In the genomic region with DNA sequence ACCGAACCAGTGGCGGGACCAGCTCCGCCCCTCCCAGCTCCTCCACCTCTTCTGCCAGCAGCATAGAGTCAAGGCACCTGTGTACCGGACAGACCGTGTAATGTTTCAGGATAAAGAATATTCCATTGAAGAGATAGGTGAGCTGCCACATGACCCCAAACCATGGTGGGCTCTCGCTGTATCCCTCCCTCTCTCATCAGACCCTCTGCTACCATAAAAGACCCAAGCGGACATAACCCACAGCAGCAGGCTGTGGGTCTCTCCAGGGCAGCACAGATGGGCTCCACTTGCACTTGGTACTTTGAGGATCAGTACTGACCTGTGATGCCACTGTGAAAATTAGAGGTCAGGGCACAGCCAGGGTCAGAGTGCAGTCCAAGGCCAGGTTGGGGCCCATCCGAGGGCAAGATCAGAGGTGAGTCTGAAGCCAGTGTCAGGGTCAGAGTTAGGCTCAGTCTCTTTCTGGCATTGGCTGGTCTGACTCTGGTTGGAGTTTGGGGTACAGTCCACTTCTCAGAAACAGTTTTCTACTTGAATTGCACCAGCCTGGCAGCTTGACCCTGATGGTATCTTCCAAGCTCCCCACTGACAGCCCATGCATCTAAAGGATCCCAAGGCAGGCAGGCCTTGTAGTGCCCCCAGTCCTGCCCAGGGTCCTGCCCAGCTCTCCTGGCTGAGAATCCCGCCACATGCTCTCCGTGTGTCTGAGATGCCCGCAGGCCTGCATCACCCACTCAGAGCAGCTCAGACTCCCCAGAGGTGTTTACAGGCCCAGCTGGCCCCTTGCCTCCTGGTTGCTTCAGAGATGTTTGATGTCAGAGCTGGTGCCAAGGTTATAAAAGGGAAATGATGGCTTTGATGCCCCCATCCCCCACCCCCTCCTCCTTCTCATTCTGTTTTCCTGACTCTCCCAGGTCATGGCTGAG, we compare ENCODE assay signal across 28 cellular contexts.
A peak's percentile ranks its signal among the peaks of the same experiment; 100 is the strongest.
DNase-seq lines count a peak whose midpoint lies in the region; ATAC-seq and TF ChIP-seq lines count a peak whose summit lies in the region.
"Had no signal": no experiment of that assay in that cellular context is flagged by ENCODE, and none has a peak within 500 bp of the region (broad histone marks: within the 10 kb centered on the region; RNA-seq: fewer than 3 reads in every experiment).

No MANE protein-coding gene starts in this region.

- intact Hi-C loops in heart right ventricle (cut with DNase I): no loop called here
- intact Hi-C loops in left ventricle myocardium inferior (cut with micrococcal nuclease): no loop called here

- H3K4me1 ChIP-seq in heart right ventricle: peaks cover 0 to 22% (median 0%) of the 10 kb centered on the region in 9 donors
- no peaks in the 10 kb centered on the region for H3K4me1 ChIP-seq in left ventricle myocardium inferior
- H3K4me1 ChIP-seq in osteoblast (ENCODE audit: insufficient read depth, low read length): no peaks in the 10 kb centered on the region
- H3K4me1 ChIP-seq: BE2C, tibial artery had no signal

- H3K4me3 Mint-ChIP-seq in endothelial cell (ENCODE audit: unreplicated experiment): peak overlapping the region; percentile 53
- H3K4me3 Mint-ChIP-seq: activated CD8-positive, alpha-beta T cell treated with anti-CD3 and anti-CD28 coated beads, Interleukin-2, amount 10 ng/mL, durations not matched to agents 7 days and 5 days; memory B cell; stimulated activated naive CD8-positive, alpha-beta T cell treated with anti-CD3 and anti-CD28 coated beads, Interleukin-15, amount 100 ng/mL, for 72 hours; T-helper 17 cell had no signal

- no peaks in the 10 kb centered on the region for H4K20me1 ChIP-seq in osteoblast (ENCODE audit: insufficient read depth, low read length)

- H3K4me1 Mint-ChIP-seq in endothelial cell (ENCODE audit: unreplicated experiment): no peaks in the 10 kb centered on the region
- H3K4me1 Mint-ChIP-seq: memory B cell; stimulated activated naive CD8-positive, alpha-beta T cell treated with anti-CD3 and anti-CD28 coated beads, Interleukin-15, amount 100 ng/mL, for 72 hours; T-helper 17 cell had no signal

- H3K27ac ChIP-seq in heart right ventricle: peak overlapping the region in 4 of 10 donors; percentile 9 to 50 (median 31)
- H3K27ac ChIP-seq in left ventricle myocardium inferior (replicated peaks): no peak overlapping the region
- no peak overlapping the region for H3K27ac ChIP-seq in osteoblast (ENCODE audit: low read depth, low read length)
- H3K27ac ChIP-seq: KMS-11, RWPE1, tibial artery had no signal

- no peak overlapping the region for H3K4me3 ChIP-seq in heart right ventricle
- no peak overlapping the region for H3K4me3 ChIP-seq in left ventricle myocardium inferior
- no peak overlapping the region for H3K4me3 ChIP-seq in osteoblast (ENCODE audit: insufficient read depth, low read length)
- H3K4me3 ChIP-seq: tibial artery had no signal

- H3K27me3 ChIP-seq in heart right ventricle: no peaks in the 10 kb centered on the region
- no peaks in the 10 kb centered on the region for H3K27me3 ChIP-seq in left ventricle myocardium inferior (ENCODE audit: low read depth)
- peaks cover 6% of the 10 kb centered on the region for H3K27me3 ChIP-seq in osteoblast (ENCODE audit: insufficient read depth, low read length)
- H3K27me3 ChIP-seq: BE2C, tibial artery had no signal

- H3K4me2 ChIP-seq in osteoblast (ENCODE audit: insufficient read depth, low read length): no peak overlapping the region
- H3K4me2 ChIP-seq: KMS-11, SK-N-SH had no signal

- 87 to 92% methylated on average over 11 of the region's 11 CpGs for WGBS in heart right ventricle, 2 donors

- H3K79me2 ChIP-seq in osteoblast (ENCODE audit: insufficient read depth, low read length): no peaks in the 10 kb centered on the region

- H2AFZ ChIP-seq in osteoblast (ENCODE audit: low read length): no peak overlapping the region

- H3K9me3 ChIP-seq in heart right ventricle: no peaks in the 10 kb centered on the region
- H3K9me3 ChIP-seq in left ventricle myocardium inferior (replicated peaks): no peaks in the 10 kb centered on the region
- no peaks in the 10 kb centered on the region for H3K9me3 ChIP-seq in osteoblast (ENCODE audit: low read depth, low read length)
- H3K9me3 ChIP-seq: BE2C, SK-N-SH, tibial artery had no signal

- peaks cover 59% of the 10 kb centered on the region for H3K36me3 Mint-ChIP-seq in endothelial cell (ENCODE audit: low read depth, unreplicated experiment)
- H3K36me3 Mint-ChIP-seq: memory B cell had no signal

- TF ChIP-seq CTCF in heart right ventricle (IDR thresholded peaks at IDR 0.05) (no peak), left ventricle myocardium inferior (IDR thresholded peaks at IDR 0.05; ENCODE audit: borderline replicate concordance) (no peak), endothelial cell (IDR thresholded peaks at IDR 0.05; ENCODE audit: unreplicated experiment) (no peak), osteoblast (IDR thresholded peaks at IDR 0.05; ENCODE audit: extremely low read depth, low read depth, low read length) (no peak)

- DNase-seq in heart right ventricle (peak in 1 of 2 donors; percentile 61), left ventricle myocardium inferior (no peak), endothelial cell (ENCODE audit: low spot score) (no peak), osteoblast (ENCODE audit: insufficient read length, low spot score, missing footprints) (peak; percentile 26), dermis blood vessel endothelial cell (no peak), hepatic stellate cell (ENCODE audit: low spot score) (no peak), SHP77 (lab: John Stamatoyannopoulos, UW) (no peak)
- DNase-seq: activated gamma-delta T cell; BE2C; DMS53; HCEC 1CT; MM.1S; NCI-H1417; NCI-H2029 treated with DMSO at 0.1 percent for 48 hours; NCI-H345; NCI-H774; SK-N-SH; small intestine; stimulated activated CD4-positive, alpha-beta T cell treated with anti-CD3 and anti-CD28 coated beads, Interleukin-1b, Interleukin-23, amount 100 ng/mL, for 48 hours; stimulated activated CD8-positive, alpha-beta memory T cell treated with anti-CD3 and anti-CD28 coated beads, Interleukin-4, amount 100 ng/mL, for 48 hours; stimulated activated naive CD8-positive, alpha-beta T cell treated with anti-CD3 and anti-CD28 coated beads, Interleukin-15, amount 100 ng/mL, for 72 hours; T-helper 17 cell had no signal

- peak; percentile 35 to 91 (median 74) for ATAC-seq in heart right ventricle
- ATAC-seq: activated CD4-positive, CD25-positive, alpha-beta regulatory T cell treated with anti-CD3 and anti-CD28 coated beads, Interleukin-2, amount 50 U/mL, for 24 hours; activated CD8-positive, alpha-beta T cell treated with anti-CD3 and anti-CD28 coated beads, Interleukin-2, amount 10 ng/mL, durations not matched to agents 7 days and 5 days; stimulated activated naive CD8-positive, alpha-beta T cell treated with anti-CD3 and anti-CD28 coated beads, Interleukin-15, amount 100 ng/mL, for 72 hours; T-helper 17 cell had no signal

- H3K27ac Mint-ChIP-seq in endothelial cell (ENCODE audit: unreplicated experiment): no peak overlapping the region
- H3K27ac Mint-ChIP-seq: activated CD8-positive, alpha-beta T cell treated with anti-CD3 and anti-CD28 coated beads, Interleukin-2, amount 10 ng/mL, durations not matched to agents 7 days and 5 days; memory B cell; stimulated activated naive CD8-positive, alpha-beta T cell treated with anti-CD3 and anti-CD28 coated beads, Interleukin-15, amount 100 ng/mL, for 72 hours; T-helper 17 cell had no signal

- H3K27me3 Mint-ChIP-seq in endothelial cell (ENCODE audit: unreplicated experiment): peaks cover 27% of the 10 kb centered on the region
- H3K27me3 Mint-ChIP-seq: stimulated activated naive CD8-positive, alpha-beta T cell treated with anti-CD3 and anti-CD28 coated beads, Interleukin-15, amount 100 ng/mL, for 72 hours had no signal

- peaks cover 0 to 90% (median 13%) of the 10 kb centered on the region in 9 donors for H3K36me3 ChIP-seq in heart right ventricle
- H3K36me3 ChIP-seq in left ventricle myocardium inferior: peaks cover 59% of the 10 kb centered on the region
- H3K36me3 ChIP-seq in osteoblast (ENCODE audit: insufficient read depth, low read length): no peaks in the 10 kb centered on the region
- H3K36me3 ChIP-seq: BE2C had no signal

- H3K9me3 Mint-ChIP-seq in endothelial cell (ENCODE audit: unreplicated experiment): no peaks in the 10 kb centered on the region
- H3K9me3 Mint-ChIP-seq: memory B cell; stimulated activated naive CD8-positive, alpha-beta T cell treated with anti-CD3 and anti-CD28 coated beads, Interleukin-15, amount 100 ng/mL, for 72 hours had no signal
